22 cellular contexts compared by ENCODE assay signal in the genomic region with DNA sequence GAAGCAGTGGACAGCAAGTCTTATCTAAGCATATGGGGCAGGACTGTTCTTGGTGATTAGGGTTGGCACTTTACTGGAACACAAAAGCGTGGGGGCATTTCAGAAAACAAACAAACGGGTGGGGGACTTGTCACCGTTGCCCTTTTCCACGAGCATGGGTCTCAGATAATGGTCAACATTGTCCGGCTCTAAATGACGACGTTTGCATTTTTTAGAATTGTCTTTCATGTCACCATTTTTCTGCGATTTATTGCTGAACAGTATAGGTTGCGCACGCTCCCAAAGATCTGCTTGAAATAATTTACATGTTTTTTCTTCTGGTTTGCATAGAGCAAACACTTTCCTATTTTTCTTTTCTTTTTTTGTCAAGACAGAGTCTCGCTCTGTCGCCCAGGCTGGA.
"Had no signal": no experiment of that assay in that cellular context is flagged by ENCODE, and none has a peak within 500 bp of the region (broad histone marks: within the 10 kb centered on the region; RNA-seq: fewer than 3 reads in every experiment).

No MANE protein-coding gene starts in this region.

- H3K36me3 ChIP-seq: MG63, SJSA1 had no signal

- H3K4me3 ChIP-seq: MG63, SJSA1, SK-N-MC had no signal

- DNase-seq: KG1, MG63, NCI-H1092, NCI-H1105 treated with DMSO at 0.1 percent for 48 hours, NCI-H1417 treated with DMSO at 0.1 percent for 48 hours, NCI-H146, NCI-H1694 treated with DMSO at 0.1 percent for 48 hours, NCI-H1930, NCI-H2081, NCI-H2107, NCI-H2171, NCI-H226, NCI-H446, NCI-H510A, NCI-H524 treated with DMSO at 0.1 percent for 48 hours, NCI-H774, Right ventricle myocardium superior, RPMI8226, SIG-M5 had no signal

- H3K27me3 ChIP-seq: MG63, SJSA1 had no signal

- FAIRE-seq: RCC 7860 had no signal

- H3K27ac ChIP-seq: SJSA1, SK-N-MC had no signal

- H3K9me3 ChIP-seq: MG63, SJSA1 had no signal
